ENCODE assay signal across 21 cellular contexts in genomic region chr2:147865560-147865959, GRCh38. TPM values are rescaled to one million over a fixed set of nuclear protein-coding genes. Genes with fewer than 3 reads are reported as not detected.
DNase-seq lines count a peak whose midpoint lies in the region; ATAC-seq, FAIRE-seq and TF ChIP-seq lines count a peak whose summit lies in the region.
"Had no signal": no experiment of that assay in that cellular context is flagged by ENCODE, and none has a peak within 500 bp of the region (broad histone marks: within the 10 kb centered on the region; RNA-seq: fewer than 3 reads in every experiment).

No MANE protein-coding gene starts in this region.

- H3K9ac ChIP-seq in GM23248, result no peak overlapping the region

- H2AFZ ChIP-seq in GM23248 (no peak overlapping the region), PC-9 (no peak overlapping the region)

- in situ Hi-C loops in GM23248 (cut with MboI), result no loop called here

- H3K27me3 ChIP-seq in GM23248 (replicated peaks; ENCODE audit: insufficient read depth) (no peaks in the 10 kb centered on the region), bronchial epithelial cell (ENCODE audit: control insufficient read depth, insufficient read depth, low read length) (no peaks in the 10 kb centered on the region), PC-9 (ENCODE audit: insufficient read depth, low read depth) (no peaks in the 10 kb centered on the region)

- H3K4me1 ChIP-seq in GM23248 (ENCODE audit: insufficient read depth) (peaks cover 33% of the 10 kb centered on the region), PC-9 (replicated peaks; ENCODE audit: insufficient read depth) (no peaks in the 10 kb centered on the region)

- no peak overlapping the region for H3K27ac ChIP-seq in GM23248
- H3K27ac ChIP-seq in PC-9, result no peak overlapping the region
- H3K27ac ChIP-seq: C4-2B had no signal

- H3K9me2 ChIP-seq in GM23248 (ENCODE audit: insufficient read depth) (no peaks in the 10 kb centered on the region), PC-9 (ENCODE audit: insufficient read depth) (no peaks in the 10 kb centered on the region)

- CTCF ChIA-PET in PC-9 (lab: Charles Lee), result no interaction called here

- peaks cover 100% of the 10 kb centered on the region for H3K79me2 ChIP-seq in GM23248 (ENCODE audit: insufficient read depth)
- H3K79me2 ChIP-seq in PC-9 (ENCODE audit: low read depth), result peaks cover 51% of the 10 kb centered on the region; the same call in 1 of the 2 replicates

- no TSS peak for BruUV-seq in PC-9 (replicated peaks; lab: Mats Ljungman, UMichigan)

- H3K4me3 ChIP-seq in GM23248, result no peak overlapping the region
- no peak overlapping the region for H3K4me3 ChIP-seq in bronchial epithelial cell (ENCODE audit: low read depth, low read length)
- no peak overlapping the region for H3K4me3 ChIP-seq in PC-9
- H3K4me3 ChIP-seq: GM12878 had no signal

- intact Hi-C loops in PC-9 (cut with micrococcal nuclease; ENCODE audit: unreplicated experiment), result no loop called here

- no peak for ATAC-seq in GM19455 (IDR thresholded peaks at IDR 0.05; ENCODE audit: unreplicated experiment)
- no peak for ATAC-seq in HG03045 (IDR thresholded peaks at IDR 0.05; ENCODE audit: unreplicated experiment)
- ATAC-seq: GM12878, HCT116, HepG2 had no signal

- POLR2A ChIA-PET in PC-9 (lab: Charles Lee; ENCODE audit: unreplicated experiment), result no interaction called here

- no peaks in the 10 kb centered on the region for H3K9me3 ChIP-seq in GM23248 (ENCODE audit: low read depth)
- no peaks in the 10 kb centered on the region for H3K9me3 ChIP-seq in PC-9 (ENCODE audit: insufficient read depth, low read depth)

- DNase-seq in GM23248 (peak; percentile 50), M059J (ENCODE audit: low read depth) (peak; percentile 7), bronchial epithelial cell (ENCODE audit: low read depth) (peak; percentile 55), kidney tubule cell (ENCODE audit: low spot score) (peak; percentile 5), AML-193 (lab: John Stamatoyannopoulos, UW) (no peak), PC-9 (no peak)
- DNase-seq: ACHN; CD4-positive, alpha-beta T cell; DMS79 treated with DMSO at 0.1 percent for 48 hours; GOT3; H7; HFFc6; KBM-7 had no signal

- H3F3A ChIP-seq in GM23248 (ENCODE audit: insufficient read depth), result peaks cover 35% of the 10 kb centered on the region
- H3F3A ChIP-seq in PC-9 (ENCODE audit: insufficient read depth, low read depth), result no peaks in the 10 kb centered on the region

- peaks cover 45% of the 10 kb centered on the region for H4K20me1 ChIP-seq in GM23248 (ENCODE audit: insufficient read depth)
- H4K20me1 ChIP-seq in PC-9 (ENCODE audit: insufficient read depth), result no peaks in the 10 kb centered on the region

- TF ChIP-seq CTCF in bronchial epithelial cell (IDR thresholded peaks at IDR 0.05; ENCODE audit: insufficient read depth, low read length, severe bottlenecking), result no peak
- TF ChIP-seq CTCF in PC-9 (conservative IDR thresholded peaks at IDR 0.05), result no peak

- H3K4me2 ChIP-seq in GM23248 (ENCODE audit: unreplicated experiment), result no peak overlapping the region
- H3K4me2 ChIP-seq in PC-9, result no peak overlapping the region

- H3K36me3 ChIP-seq in GM23248 (ENCODE audit: low read depth) (no peaks in the 10 kb centered on the region), bronchial epithelial cell (ENCODE audit: control insufficient read depth, insufficient read depth, low read length) (no peaks in the 10 kb centered on the region), PC-9 (ENCODE audit: low read depth) (no peaks in the 10 kb centered on the region)

- no peak for FAIRE-seq in bronchial epithelial cell (lab: Jason Lieb, UNC)
- FAIRE-seq: A204.1, GM12878, GM19239, HepG2 had no signal

RNA-seq across cellular contexts. Expression of gene ACVR2A, which starts 20.7 kb away (rescaled TPM):
- 17.5 and 24.0 TPM in 2 replicates for total RNA-seq in GM23248 (2014; rRNA removed; shearing (Covaris generic))
- polyA plus RNA-seq in GM23248 (2016; fragmentation: Nextera tagmentation; extraction: Ambion mirVana), result 32.0 and 33.1 TPM in 2 replicates
- total RNA-seq in M059J (2014; rRNA removed; shearing (Covaris generic)), result 1.4 and 5.0 TPM in 2 replicates
- total RNA-seq in bronchial epithelial cell (9.3 and 10.0 TPM in 2 replicates), PC-9 (2021) (10.2 and 10.3 TPM in 2 replicates)

Comparison
In these comparisons a context has a peak if more than half of its experiments do, and no peak if none do; other contexts are left out.
1. DNase-seq: peak in GM23248 (single experiment), M059J (single experiment), bronchial epithelial cell (single experiment) and kidney tubule cell (single experiment); none in AML-193 (0 of 2) and PC-9 (0 of 2).